In genomic region chr22:22250651-22251050, GRCh38 we compare ENCODE assay signal across 8 cellular contexts. TPM values are rescaled to one million over a fixed set of nuclear protein-coding genes. Genes with fewer than 3 reads are reported as not detected.
"Had no signal": no experiment of that assay in that cellular context is flagged by ENCODE, and none has a peak within 500 bp of the region (broad histone marks: within the 10 kb centered on the region; RNA-seq: fewer than 3 reads in every experiment).

No MANE protein-coding gene starts in this region.

RNA-seq across cellular contexts. Expression of gene VPREB1, which starts 6.1 kb away (rescaled TPM):
- total RNA-seq: HepG2, HT1080, IMR-90, LHCN-M2, NCI-H460, PC-3, SK-MEL-5 had no signal
- polyA plus RNA-seq: HepG2, IMR-90, SK-N-SH had no signal
